ENCODE assay signal across 7 cellular contexts in genomic region chr1:25986773-25987172, GRCh38. TPM values are rescaled to one million over a fixed set of nuclear protein-coding genes. Genes with fewer than 3 reads are reported as not detected.
"Had no signal": no experiment of that assay in that cellular context is flagged by ENCODE, and none has a peak within 500 bp of the region (broad histone marks: within the 10 kb centered on the region; RNA-seq: fewer than 3 reads in every experiment).

No MANE protein-coding gene starts in this region.

RNA-seq across cellular contexts. Expression of gene EXTL1, which starts 34.8 kb away (rescaled TPM):
- total RNA-seq: Peyer's patch had no signal

RNA-seq across cellular contexts. Expression of gene SLC30A2, which starts 59.1 kb away (rescaled TPM):
- total RNA-seq: OCI-LY7, PC-9, RPMI7951, SJSA1, SK-MEL-5 had no signal
- polyA plus RNA-seq: SK-N-SH had no signal
